In the genomic region with DNA sequence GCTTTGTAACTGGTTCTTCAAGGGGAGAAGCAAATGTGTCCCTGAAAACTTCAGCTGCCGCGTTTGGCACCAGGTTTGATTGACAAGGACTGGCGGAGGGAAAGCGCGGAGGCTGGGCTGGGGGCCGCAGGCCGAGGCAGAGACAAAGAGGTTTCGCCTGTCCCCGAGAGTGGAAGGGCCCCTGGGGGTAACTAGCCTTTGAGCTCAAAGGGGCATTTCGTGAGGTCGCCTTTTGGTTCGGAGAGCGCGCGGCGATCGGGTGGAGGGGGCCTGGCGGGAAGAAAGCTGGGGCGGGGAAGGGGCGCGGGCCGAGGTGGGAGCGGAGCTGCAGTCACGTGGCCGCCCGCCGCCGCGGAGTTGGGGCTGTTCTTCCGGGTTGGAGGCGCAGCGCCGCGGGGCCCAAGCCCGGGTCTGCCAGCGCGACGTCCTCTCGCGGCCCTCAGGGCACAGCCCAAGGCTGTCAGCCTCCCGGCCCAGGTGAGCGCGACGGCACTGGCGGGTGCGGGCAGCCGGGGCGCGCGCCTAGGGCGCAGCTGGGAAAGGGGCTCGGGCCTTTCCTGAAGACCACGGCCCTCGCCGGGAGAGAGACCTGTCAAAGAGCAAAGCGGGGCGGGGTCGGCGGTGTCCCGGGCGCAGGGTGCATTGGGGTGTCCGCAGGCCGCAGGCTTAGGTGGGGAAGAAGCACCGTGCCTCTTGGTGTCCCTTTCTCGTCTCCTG, we compare ENCODE assay signal across 8 cellular contexts. TPM values are rescaled to one million over a fixed set of nuclear protein-coding genes. Genes with fewer than 3 reads are reported as not detected.
DNase-seq lines count a peak whose midpoint lies in the region; ATAC-seq and TF ChIP-seq lines count a peak whose summit lies in the region.

Gene NNT, plus strand, starts transcription at position 363 of the 717 bp plus-strand sequence. CDS start 6,016 bp downstream, outside the sequence.

- ATAC-seq in GM21390 (IDR thresholded peaks at IDR 0.05; ENCODE audit: unreplicated experiment) = peak; percentile 76
- peak; percentile 85 for ATAC-seq in Panc1
- ATAC-seq in natural killer cell treated with Interleukin-12 subunit alpha and Interleukin-12 subunit beta and Interleukin-15 and Interleukin-18, amount 100 ng/mL, for 72 hours = peak; percentile 92
- ATAC-seq in stimulated activated naive CD8-positive, alpha-beta T cell treated with anti-CD3 and anti-CD28 coated beads, Interleukin-15, Interleukin-2, amounts not matched to agents 100 U/mL and 50 U/mL, for 24 hours = peak; percentile 85

- BruUV-seq in Panc1 (replicated peaks; lab: Mats Ljungman, UMichigan) = no TSS peak

- H3K27ac Mint-ChIP-seq in activated T-helper 1 cell treated with anti-CD3 and anti-CD28 coated beads, Interleukin-12 subunit alpha, Interleukin-12 subunit beta, Interleukin-2, Interleukin-4 antibody, amounts not matched to agents 30 ng/mL and 10 ng/mL and 1 ng/mL, durations not matched to agents 14 hours and 24 hours and 36 hours = peak within 1 kb of the TSS; percentile 91
- peak within 1 kb of the TSS; percentile 90 to 95 for H3K27ac Mint-ChIP-seq in natural killer cell treated with Interleukin-12 subunit alpha and Interleukin-12 subunit beta and Interleukin-15 and Interleukin-18, amount 100 ng/mL, for 72 hours

- H3K27me3 ChIP-seq in HUES48 (ENCODE audit: control insufficient read depth, insufficient read depth, low read length) = peaks cover 9% of the 10 kb centered on the region; the same call in 1 of the 2 replicates
- H3K27me3 ChIP-seq in Panc1 (ENCODE audit: control insufficient read depth, insufficient read depth, low read length) = no peaks in the 10 kb centered on the region

- H3K4me1 Mint-ChIP-seq in activated T-helper 1 cell treated with anti-CD3 and anti-CD28 coated beads, Interleukin-12 subunit alpha, Interleukin-12 subunit beta, Interleukin-2, Interleukin-4 antibody, amounts not matched to agents 30 ng/mL and 10 ng/mL and 1 ng/mL, durations not matched to agents 14 hours and 24 hours and 36 hours (ENCODE audit: low read depth) = peaks cover 34% of the 10 kb centered on the region
- H3K4me1 Mint-ChIP-seq in natural killer cell treated with Interleukin-12 subunit alpha and Interleukin-12 subunit beta and Interleukin-15 and Interleukin-18, amount 100 ng/mL, for 72 hours (ENCODE audit: low read depth in 2 of 2) = peaks cover 32 to 42% of the 10 kb centered on the region in 2 donors

- H3K36me3 Mint-ChIP-seq in activated T-helper 1 cell treated with anti-CD3 and anti-CD28 coated beads, Interleukin-12 subunit alpha, Interleukin-12 subunit beta, Interleukin-2, Interleukin-4 antibody, amounts not matched to agents 30 ng/mL and 10 ng/mL and 1 ng/mL, durations not matched to agents 14 hours and 24 hours and 36 hours (ENCODE audit: low read depth) = peaks cover 17% of the 10 kb centered on the region
- peaks cover 7% of the 10 kb centered on the region for H3K36me3 Mint-ChIP-seq in natural killer cell treated with Interleukin-12 subunit alpha and Interleukin-12 subunit beta and Interleukin-15 and Interleukin-18, amount 100 ng/mL, for 72 hours

- intact Hi-C loops in Panc1 (cut with micrococcal nuclease; ENCODE audit: unreplicated experiment) = loop anchor here (5.0 kb wide), 1 partner anchor 46 kb away; the partner anchor contains the start of gene PAIP1
- intact Hi-C loops in activated T-helper 1 cell treated with anti-CD3 and anti-CD28 coated beads, Interleukin-12 subunit alpha, Interleukin-12 subunit beta, Interleukin-2, Interleukin-4 antibody, amounts not matched to agents 30 ng/mL and 10 ng/mL and 1 ng/mL, durations not matched to agents 14 hours and 24 hours and 36 hours (cut with micrococcal nuclease) = loop anchor here (1.0 to 10.0 kb wide), 8 partner anchors 47 to 1206 kb away; partner anchors contain the start of genes C5orf34, MRPS30, TMEM267 and ZNF131

- CTCF ChIA-PET in Panc1 (lab: Charles Lee) = no interaction called here

- no peak for TF ChIP-seq CTCF in Panc1 (IDR thresholded peaks at IDR 0.05)

- H3K27ac ChIP-seq in HUES48 (ENCODE audit: low read depth, low read length) = peak within 1 kb of the TSS; percentile 76
- peak within 1 kb of the TSS; percentile 97 for H3K27ac ChIP-seq in Panc1 (ENCODE audit: low read length)

- H3K9ac ChIP-seq in HUES48 (ENCODE audit: low read depth, low read length) = peak within 1 kb of the TSS; percentile 67

- in situ Hi-C loops in Panc1 (cut with HindIII; ENCODE audit: low pct_unique_long_range_greater_than_20kb, low sequenced_read_pairs) = no loop called here

- DNase-seq in DMS 273 treated with DMSO at 0.1 percent for 48 hours (lab: John Stamatoyannopoulos, UW) (peak; percentile 47), Panc1 (ENCODE audit: low read depth, low spot score) (no peak), fibroblast of peridontal ligament (ENCODE audit: extremely low read depth) (peak; percentile 35)
- DNase-seq in activated T-helper 1 cell treated with anti-CD3 and anti-CD28 coated beads, Interleukin-12 subunit alpha, Interleukin-12 subunit beta, Interleukin-2, Interleukin-4 antibody, amounts not matched to agents 30 ng/mL and 10 ng/mL and 1 ng/mL, durations not matched to agents 14 hours and 24 hours and 36 hours (ENCODE audit: low spot score) = peak; percentile 76
- DNase-seq in natural killer cell treated with Interleukin-12 subunit alpha and Interleukin-12 subunit beta and Interleukin-15 and Interleukin-18, amount 100 ng/mL, for 72 hours (ENCODE audit: low spot score) = peak; percentile 87
- DNase-seq in stimulated activated naive CD8-positive, alpha-beta T cell treated with anti-CD3 and anti-CD28 coated beads, Interleukin-15, Interleukin-2, amounts not matched to agents 100 U/mL and 50 U/mL, for 24 hours = peak; percentile 83

- H3K4me3 Mint-ChIP-seq in activated T-helper 1 cell treated with anti-CD3 and anti-CD28 coated beads, Interleukin-12 subunit alpha, Interleukin-12 subunit beta, Interleukin-2, Interleukin-4 antibody, amounts not matched to agents 30 ng/mL and 10 ng/mL and 1 ng/mL, durations not matched to agents 14 hours and 24 hours and 36 hours = peak within 1 kb of the TSS; percentile 91
- H3K4me3 Mint-ChIP-seq in natural killer cell treated with Interleukin-12 subunit alpha and Interleukin-12 subunit beta and Interleukin-15 and Interleukin-18, amount 100 ng/mL, for 72 hours = peak within 1 kb of the TSS; percentile 96

- H3K4me3 ChIP-seq in HUES48 (ENCODE audit: low read depth, low read length) (peak within 1 kb of the TSS; percentile 73), Panc1 (ENCODE audit: low read depth in 2 of 2, low read length in 2 of 2) (peak within 1 kb of the TSS; percentile 82 to 97)

- peaks cover 28% of the 10 kb centered on the region for H3K4me1 ChIP-seq in HUES48 (ENCODE audit: control insufficient read depth, insufficient read depth, low read length)
- peaks cover 14% of the 10 kb centered on the region for H3K4me1 ChIP-seq in Panc1 (ENCODE audit: control insufficient read depth, insufficient read depth, low read length)

- H3K9me3 ChIP-seq in HUES48 (ENCODE audit: control insufficient read depth, insufficient read depth, low read length) = no peaks in the 10 kb centered on the region
- no peaks in the 10 kb centered on the region; the same call in 1 of the 2 replicates for H3K9me3 ChIP-seq in Panc1 (ENCODE audit: control insufficient read depth, insufficient read depth, low read depth, low read length)

- H3K9me3 Mint-ChIP-seq in activated T-helper 1 cell treated with anti-CD3 and anti-CD28 coated beads, Interleukin-12 subunit alpha, Interleukin-12 subunit beta, Interleukin-2, Interleukin-4 antibody, amounts not matched to agents 30 ng/mL and 10 ng/mL and 1 ng/mL, durations not matched to agents 14 hours and 24 hours and 36 hours = peaks cover 5% of the 10 kb centered on the region
- H3K9me3 Mint-ChIP-seq in natural killer cell treated with Interleukin-12 subunit alpha and Interleukin-12 subunit beta and Interleukin-15 and Interleukin-18, amount 100 ng/mL, for 72 hours = no peaks in the 10 kb centered on the region

- no peaks in the 10 kb centered on the region for H3K27me3 Mint-ChIP-seq in activated T-helper 1 cell treated with anti-CD3 and anti-CD28 coated beads, Interleukin-12 subunit alpha, Interleukin-12 subunit beta, Interleukin-2, Interleukin-4 antibody, amounts not matched to agents 30 ng/mL and 10 ng/mL and 1 ng/mL, durations not matched to agents 14 hours and 24 hours and 36 hours (ENCODE audit: insufficient read depth)
- H3K27me3 Mint-ChIP-seq in natural killer cell treated with Interleukin-12 subunit alpha and Interleukin-12 subunit beta and Interleukin-15 and Interleukin-18, amount 100 ng/mL, for 72 hours = no peaks in the 10 kb centered on the region

- POLR2A ChIA-PET in Panc1 (lab: Charles Lee) = interaction anchor here (0.6 to 1.0 kb wide), 4 partner anchors 17 to 1965 kb away, joined by 3 to 5 read pairs (median 4); no protein-coding TSS in a partner anchor

- H3K36me3 ChIP-seq in HUES48 (ENCODE audit: control insufficient read depth, insufficient read depth, low read length) (no peaks in the 10 kb centered on the region), Panc1 (ENCODE audit: control insufficient read depth, insufficient read depth, low read length) (no peaks in the 10 kb centered on the region; the same call in 1 of the 2 replicates)

RNA-seq across cellular contexts. Expression of gene NNT, which starts in this region (rescaled TPM):
- 78.7 TPM for total RNA-seq in Panc1 (2021; ENCODE audit: unreplicated experiment)
- 27.1 TPM for polyA plus RNA-seq in Panc1 (2012; ENCODE audit: insufficient read length)
- total RNA-seq in activated T-helper 1 cell treated with anti-CD3 and anti-CD28 coated beads, Interleukin-12 subunit alpha, Interleukin-12 subunit beta, Interleukin-2, Interleukin-4 antibody, amounts not matched to agents 30 ng/mL and 10 ng/mL and 1 ng/mL, durations not matched to agents 14 hours and 24 hours and 36 hours = 43.6 and 47.5 TPM in 2 replicates
- 10 to 100 TPM; 63.2 to 70.6 TPM for total RNA-seq in natural killer cell treated with Interleukin-12 subunit alpha and Interleukin-12 subunit beta and Interleukin-15 and Interleukin-18, amount 100 ng/mL, for 72 hours
